Comparison of ENCODE assay signal across 7 cellular contexts in genomic region chr1:116910379-116911165, GRCh38. TPM values are rescaled to one million over a fixed set of nuclear protein-coding genes. Genes with fewer than 3 reads are reported as not detected.
A peak's percentile ranks its signal among the peaks of the same experiment; 100 is the strongest.
DNase-seq lines count a peak whose midpoint lies in the region; ATAC-seq and TF ChIP-seq lines count a peak whose summit lies in the region.

No MANE protein-coding gene starts in this region.

- peak overlapping the region; percentile 87 for H2AFZ ChIP-seq in GM23248

- peaks cover 3% of the 10 kb centered on the region; the same call in 1 of the 2 replicates for H3F3A ChIP-seq in GM23248 (ENCODE audit: insufficient read depth)

- no peaks in the 10 kb centered on the region for H3K9me2 ChIP-seq in GM23248 (ENCODE audit: insufficient read depth)

- peak overlapping the region; percentile 79 for H3K4me3 ChIP-seq in GM23248
- H3K4me3 ChIP-seq in RWPE2 (ENCODE audit: severe bottlenecking), result peak overlapping the region; percentile 85
- H3K4me3 ChIP-seq in ascending aorta, result peak overlapping the region; percentile 73 to 94

- H3K9ac ChIP-seq in GM23248, result peak overlapping the region; percentile 80

- H3K4me2 ChIP-seq in GM23248 (ENCODE audit: unreplicated experiment), result peak overlapping the region; percentile 86

- 4 to 5% methylated on average over 24 to 44 of the region's 63 CpGs for WGBS in GM23248 (ENCODE audit: low coverage in 1 of 2, low lambda C conversion rate in 2 of 2, missing lambda C conversion rate in 2 of 2), 2 experiments

- in situ Hi-C loops in GM23248 (cut with MboI), result no loop called here

- H3K27me3 ChIP-seq in GM23248 (replicated peaks; ENCODE audit: insufficient read depth) (no peaks in the 10 kb centered on the region), RWPE2 (ENCODE audit: insufficient read depth, poor library complexity, severe bottlenecking) (no peaks in the 10 kb centered on the region), ascending aorta (no peaks in the 10 kb centered on the region)

- TF ChIP-seq CTCF in RWPE2 (IDR thresholded peaks at IDR 0.05; ENCODE audit: poor library complexity, severe bottlenecking) (no peak), ascending aorta (IDR thresholded peaks at IDR 0.05) (no peak)

- H3K36me3 ChIP-seq in GM23248 (ENCODE audit: low read depth) (no peaks in the 10 kb centered on the region), RWPE2 (ENCODE audit: low read depth) (peaks cover 4% of the 10 kb centered on the region; the same call in 1 of the 2 replicates), ascending aorta (no peaks in the 10 kb centered on the region)

- peak; percentile 5 for ATAC-seq in RWPE2 (ENCODE audit: low read depth)
- ATAC-seq in GM19324 (IDR thresholded peaks at IDR 0.05; ENCODE audit: low FRiP score, unreplicated experiment), result no peak

- peak; percentile 57 for DNase-seq in GM23248
- DNase-seq in RWPE2 (ENCODE audit: low spot score), result no peak
- peak in 1 of 2 donors; percentile 68 for DNase-seq in ascending aorta (ENCODE audit: low spot score in 2 of 2)
- DNase-seq in iPS-NIHi11 (ENCODE audit: low spot score), result peak; percentile 76
- peak in 3 of 4 experiments; percentile 16 to 30 (median 18) for DNase-seq in stimulated activated CD4-positive, alpha-beta T cell treated with anti-CD3 and anti-CD28 coated beads, Interleukin-1b, Interleukin-23, amount 100 ng/mL, for 24 hours (ENCODE audit: low read depth in 4 of 4, low spot score in 1 of 4)
- no peak for DNase-seq in hippocampal formation (lab: John Stamatoyannopoulos, UW)

- H3K27ac ChIP-seq in GM23248 (no peak overlapping the region), RWPE2 (ENCODE audit: poor library complexity, severe bottlenecking) (peak overlapping the region; percentile 89), ascending aorta (peak overlapping the region; percentile 64 to 85)

- intact Hi-C loops in ascending aorta (cut with DNase I), result loop anchor here (1.0 to 5.0 kb wide), 2 partner anchors 40 to 77 kb away; no protein-coding TSS in a partner anchor

- no peaks in the 10 kb centered on the region for H3K79me2 ChIP-seq in GM23248 (ENCODE audit: insufficient read depth)

- no peaks in the 10 kb centered on the region for H4K20me1 ChIP-seq in GM23248 (ENCODE audit: insufficient read depth)

- H3K9me3 ChIP-seq in GM23248 (ENCODE audit: low read depth), result no peaks in the 10 kb centered on the region
- H3K9me3 ChIP-seq in RWPE2 (ENCODE audit: severe bottlenecking), result no peaks in the 10 kb centered on the region
- H3K9me3 ChIP-seq in ascending aorta, result no peaks in the 10 kb centered on the region

- H3K4me1 ChIP-seq in GM23248 (ENCODE audit: insufficient read depth), result no peaks in the 10 kb centered on the region
- peaks cover 59% of the 10 kb centered on the region for H3K4me1 ChIP-seq in RWPE2 (ENCODE audit: insufficient read depth, poor library complexity, severe bottlenecking)
- H3K4me1 ChIP-seq in ascending aorta, result peaks cover 0 to 10% of the 10 kb centered on the region in 2 donors

RNA-seq across cellular contexts. Expression of gene PTGFRN, which starts 0.9 kb away (rescaled TPM):
- total RNA-seq in GM23248 (2014; rRNA removed; shearing (Covaris generic)), result 25.7 and 27.6 TPM in 2 replicates
- 14.7 and 15.2 TPM in 2 replicates for polyA plus RNA-seq in GM23248 (2016; fragmentation: Nextera tagmentation; extraction: Ambion mirVana)
- total RNA-seq in ascending aorta, result 11.2 TPM

Comparison
In these comparisons a context has a peak if more than half of its experiments do, and no peak if none do; other contexts are left out.
1. DNase-seq: peak in GM23248 (single experiment), iPS-NIHi11 (single experiment) and stimulated activated CD4-positive, alpha-beta T cell treated with anti-CD3 and anti-CD28 coated beads, Interleukin-1b, Interleukin-23, amount 100 ng/mL, for 24 hours (3 of 4); none in RWPE2 (single experiment) and hippocampal formation (0 of 2).
2. Peak in every context shown above with its lines, with median percentiles within 50 percentile points of each other: H3K4me3 ChIP-seq.